Comparison of ENCODE assay signal across 24 cellular contexts in the genomic region with DNA sequence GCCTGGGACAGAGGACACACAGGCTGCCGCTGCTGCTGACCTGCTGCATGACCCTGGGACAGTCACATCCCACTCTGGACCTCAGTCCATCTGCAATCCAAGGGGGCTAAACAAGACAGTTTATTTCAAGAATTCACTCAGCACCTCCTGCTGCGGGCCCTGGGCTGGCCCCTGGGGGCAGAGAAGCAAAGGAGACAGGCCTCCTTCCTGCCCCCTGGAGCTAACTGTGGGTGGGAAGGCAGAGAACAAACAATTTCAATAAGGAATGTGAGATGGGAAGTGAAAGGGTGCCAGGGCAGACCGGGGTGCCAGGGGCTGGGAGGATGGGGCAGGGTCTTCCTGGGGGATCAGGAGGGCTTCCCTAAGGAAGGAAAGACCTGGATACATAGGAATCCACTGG.
A peak's percentile ranks its signal among the peaks of the same experiment; 100 is the strongest.
DNase-seq lines count a peak whose midpoint lies in the region; ATAC-seq, FAIRE-seq and TF ChIP-seq lines count a peak whose summit lies in the region.
"Had no signal": no experiment of that assay in that cellular context is flagged by ENCODE, and none has a peak within 500 bp of the region (broad histone marks: within the 10 kb centered on the region; RNA-seq: fewer than 3 reads in every experiment).

No MANE protein-coding gene starts in this region.

- H3K27ac Mint-ChIP-seq in nephron = peak overlapping the region in 2 of 3 experiments; percentile 63 to 83
- H3K27ac Mint-ChIP-seq: B cell; CD4-positive, CD25-positive, alpha-beta regulatory T cell; CD8-positive, alpha-beta T cell; H9; HFFc6 had no signal

- no peak for FAIRE-seq in K562 (lab: Jason Lieb, UNC)
- FAIRE-seq: A204.1, G401.6, GM12892 had no signal

- DNase-seq in Right ventricle myocardium superior (peak; percentile 4), cardiac septum (ENCODE audit: low spot score) (no peak), K562 (ENCODE audit: extremely low read depth in 1 of 4, low spot score in 3 of 4) (peak in 1 of 4 experiments; percentile 30), KBM-7 (no peak), sigmoid colon (no peak)
- no peak for DNase-seq in activated CD4-positive, CD25-positive, alpha-beta regulatory T cell treated with anti-CD3 and anti-CD28 coated beads, Interleukin-2, amount 50 U/mL, for 72 hours
- DNase-seq: Caco-2; CD4-positive, CD25-positive, alpha-beta regulatory T cell; CD8-positive, alpha-beta T cell; DMS153; DND-41; GM23248; H9; HFFc6 had no signal

- H4K20me1 ChIP-seq in K562 (replicated peaks; ENCODE audit: control insufficient read depth, insufficient read depth, low read length) = no peaks in the 10 kb centered on the region
- H4K20me1 ChIP-seq: BLaER1 had no signal

- TF ChIP-seq EP300 in K562 (IDR thresholded peaks at IDR 0.05; ENCODE audit: low read length) (no peak), sigmoid colon (IDR thresholded peaks at IDR 0.05) (no peak)

- H3K4me3 ChIP-seq in K562 = no peak overlapping the region
- H3K4me3 ChIP-seq in sigmoid colon = no peak overlapping the region
- H3K4me3 ChIP-seq: BLaER1, GM23248 had no signal

- peak overlapping the region; percentile 54 for H2AFZ ChIP-seq in K562 (ENCODE audit: low read depth, low read length)
- H2AFZ ChIP-seq: GM23248 had no signal

- 22% methylated on average over 3 of the region's 3 CpGs for WGBS in K562 (ENCODE audit: insufficient coverage, low coverage, missing lambda C conversion rate)
- 58 to 62% methylated on average over 3 of the region's 3 CpGs for WGBS in sigmoid colon, 2 donors

- H3K36me3 ChIP-seq in K562 (ENCODE audit: control insufficient read depth, insufficient read depth, low read length) (no peaks in the 10 kb centered on the region), sigmoid colon (no peaks in the 10 kb centered on the region)
- H3K36me3 ChIP-seq: BLaER1 had no signal

- POLR2A ChIA-PET in K562 (lab: Yijun Ruan, JAX) = interaction anchor here (0.7 kb wide), 1 partner anchor 28 kb away, joined by 3 read pairs; no protein-coding TSS in a partner anchor

- H3K79me2 ChIP-seq in K562 (ENCODE audit: control insufficient read depth, insufficient read depth, low read length) = no peaks in the 10 kb centered on the region

- H3K36me3 Mint-ChIP-seq in nephron (ENCODE audit: low read depth) = no peaks in the 10 kb centered on the region
- H3K36me3 Mint-ChIP-seq: CD4-positive, CD25-positive, alpha-beta regulatory T cell; CD8-positive, alpha-beta T cell had no signal

- ATAC-seq in Right ventricle myocardium superior (ENCODE audit: poor library complexity) (no peak), K562 (peak; percentile 49), esophagus mucosa (no peak)
- ATAC-seq: CD8-positive, alpha-beta T cell; HCT116 had no signal

- H3K9me1 ChIP-seq in K562 (ENCODE audit: control insufficient read depth, insufficient read depth, low read length) = no peaks in the 10 kb centered on the region

- H3K9me3 ChIP-seq in K562 (replicated peaks; ENCODE audit: control insufficient read depth, insufficient read depth, low read depth, low read length) (no peaks in the 10 kb centered on the region), sigmoid colon (no peaks in the 10 kb centered on the region)
- H3K9me3 ChIP-seq: BLaER1, Caco-2 had no signal

- no peak for TF ChIP-seq CTCF in K562 (IDR thresholded peaks at IDR 0.05 in 2 of 3, conservative IDR thresholded peaks at IDR 0.05 in 1 of 3; ENCODE audit: insufficient read depth in 2 of 3, low read depth in 1 of 3, low read length in 3 of 3)
- TF ChIP-seq CTCF in nephron (IDR thresholded peaks at IDR 0.05; ENCODE audit: unreplicated experiment in 3 of 3) = no peak
- TF ChIP-seq CTCF in sigmoid colon (IDR thresholded peaks at IDR 0.05) = no peak

- peaks cover 41% of the 10 kb centered on the region for H3K4me1 Mint-ChIP-seq in nephron
- H3K4me1 Mint-ChIP-seq: B cell had no signal

- TF ChIP-seq POLR2A in K562 (conservative IDR thresholded peaks at IDR 0.05) (no peak), sigmoid colon (IDR thresholded peaks at IDR 0.05) (no peak)

- CTCF ChIA-PET in K562 (lab: Yijun Ruan, JAX; ENCODE audit: low intra/inter-chr PET ratio) = no interaction called here

- BruUV-seq in K562 (replicated peaks; lab: Mats Ljungman, UMichigan) = no TSS peak

- H3K27ac ChIP-seq in K562 (ENCODE audit: extremely low read depth, low read depth, low read length) (no peak overlapping the region), sigmoid colon (no peak overlapping the region)
- H3K27ac ChIP-seq: 22Rv1, BLaER1, C4-2B, GM23248 had no signal

- H3K4me2 ChIP-seq in K562 (ENCODE audit: insufficient read depth, low read length) = no peak overlapping the region
- H3K4me2 ChIP-seq: BLaER1 had no signal

- in situ Hi-C loops in K562 (cut with MboI) (no loop called here), KBM-7 (cut with MboI; ENCODE audit: low pct_unique_long_range_greater_than_20kb, low sequenced_read_pairs) (no loop called here)

- TF ChIP-seq RAD21 in K562 (CRISPR knock-in tag; conservative IDR thresholded peaks at IDR 0.05 in 1 of 2, IDR thresholded peaks at IDR 0.05 in 1 of 2) = no peak

- H3K27me3 ChIP-seq in K562 (ENCODE audit: control insufficient read depth in 2 of 2, insufficient read depth in 2 of 2, low read length in 2 of 2) (no peaks in the 10 kb centered on the region), sigmoid colon (peaks cover 0 to 8% (median 0%) of the 10 kb centered on the region in 3 donors)
- H3K27me3 ChIP-seq: BLaER1 had no signal

- peak overlapping the region in 1 of 2 experiments; percentile 16; a peak in 2 of 4 replicates for H3K9ac ChIP-seq in K562 (ENCODE audit: insufficient read depth in 1 of 2, low read depth in 2 of 2, low read length in 2 of 2)
- H3K9ac ChIP-seq: BLaER1, GM23248 had no signal

- H3K9me3 Mint-ChIP-seq in nephron = no peaks in the 10 kb centered on the region
- H3K9me3 Mint-ChIP-seq: CD8-positive, alpha-beta T cell; H9; HFFc6 had no signal

- intact Hi-C loops in Right ventricle myocardium superior (cut with DNase I) (no loop called here), cardiac septum (cut with DNase I) (no loop called here), K562 (cut with micrococcal nuclease) (no loop called here), sigmoid colon (cut with DNase I) (no loop called here)

- H3K4me1 ChIP-seq in K562 (replicated peaks in 1 of 2; ENCODE audit: control insufficient read depth in 2 of 2, insufficient read depth in 2 of 2, low read length in 2 of 2) = peaks cover 6 to 16% of the 10 kb centered on the region in 2 experiments; a peak in 3 of 5 replicates
- H3K4me1 ChIP-seq in sigmoid colon = no peaks in the 10 kb centered on the region
- H3K4me1 ChIP-seq: BLaER1, Caco-2 had no signal

- H3K27me3 Mint-ChIP-seq in nephron (ENCODE audit: low read depth) = peaks cover 19% of the 10 kb centered on the region

- H3K4me3 Mint-ChIP-seq in nephron = no peak overlapping the region
- H3K4me3 Mint-ChIP-seq: B cell; CD4-positive, CD25-positive, alpha-beta regulatory T cell; CD8-positive, alpha-beta T cell; H9; HFFc6 had no signal

TF ChIP-seq in K562, 482 proteins besides CTCF, POLR2A, EP300 and RAD21 (continues in another document):
- TF ChIP-seq ZBTB17 (CRISPR knock-in tag; IDR thresholded peaks at IDR 0.05) (no peak), ZNF512 (tag; IDR thresholded peaks at IDR 0.05) (no peak), NFE2L1 (tag; IDR thresholded peaks at IDR 0.05; ENCODE audit: borderline replicate concordance, low read depth) (no peak), PRMT5 (CRISPR knock-in tag; IDR thresholded peaks at IDR 0.05) (no peak), NBN (IDR thresholded peaks at IDR 0.05; ENCODE audit: low read depth) (no peak), ILK (tag; IDR thresholded peaks at IDR 0.05; ENCODE audit: borderline replicate concordance, low read depth) (no peak), SMAD1 (IDR thresholded peaks at IDR 0.05; ENCODE audit: low read depth, low read length, partially characterized antibody) (no peak), MIER1 (IDR thresholded peaks at IDR 0.05; ENCODE audit: low read depth) (no peak), ARID2 (IDR thresholded peaks at IDR 0.05) (no peak), MAFG (tag; conservative IDR thresholded peaks at IDR 0.05) (no peak)
- TF ChIP-seq, protein P1, sequence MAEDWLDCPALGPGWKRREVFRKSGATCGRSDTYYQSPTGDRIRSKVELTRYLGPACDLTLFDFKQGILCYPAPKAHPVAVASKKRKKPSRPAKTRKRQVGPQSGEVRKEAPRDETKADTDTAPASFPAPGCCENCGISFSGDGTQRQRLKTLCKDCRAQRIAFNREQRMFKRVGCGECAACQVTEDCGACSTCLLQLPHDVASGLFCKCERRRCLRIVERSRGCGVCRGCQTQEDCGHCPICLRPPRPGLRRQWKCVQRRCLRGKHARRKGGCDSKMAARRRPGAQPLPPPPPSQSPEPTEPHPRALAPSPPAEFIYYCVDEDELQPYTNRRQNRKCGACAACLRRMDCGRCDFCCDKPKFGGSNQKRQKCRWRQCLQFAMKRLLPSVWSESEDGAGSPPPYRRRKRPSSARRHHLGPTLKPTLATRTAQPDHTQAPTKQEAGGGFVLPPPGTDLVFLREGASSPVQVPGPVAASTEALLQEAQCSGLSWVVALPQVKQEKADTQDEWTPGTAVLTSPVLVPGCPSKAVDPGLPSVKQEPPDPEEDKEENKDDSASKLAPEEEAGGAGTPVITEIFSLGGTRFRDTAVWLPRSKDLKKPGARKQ (CRISPR knock-in tag; IDR thresholded peaks at IDR 0.05) = no peak
- TF ChIP-seq, protein P2, sequence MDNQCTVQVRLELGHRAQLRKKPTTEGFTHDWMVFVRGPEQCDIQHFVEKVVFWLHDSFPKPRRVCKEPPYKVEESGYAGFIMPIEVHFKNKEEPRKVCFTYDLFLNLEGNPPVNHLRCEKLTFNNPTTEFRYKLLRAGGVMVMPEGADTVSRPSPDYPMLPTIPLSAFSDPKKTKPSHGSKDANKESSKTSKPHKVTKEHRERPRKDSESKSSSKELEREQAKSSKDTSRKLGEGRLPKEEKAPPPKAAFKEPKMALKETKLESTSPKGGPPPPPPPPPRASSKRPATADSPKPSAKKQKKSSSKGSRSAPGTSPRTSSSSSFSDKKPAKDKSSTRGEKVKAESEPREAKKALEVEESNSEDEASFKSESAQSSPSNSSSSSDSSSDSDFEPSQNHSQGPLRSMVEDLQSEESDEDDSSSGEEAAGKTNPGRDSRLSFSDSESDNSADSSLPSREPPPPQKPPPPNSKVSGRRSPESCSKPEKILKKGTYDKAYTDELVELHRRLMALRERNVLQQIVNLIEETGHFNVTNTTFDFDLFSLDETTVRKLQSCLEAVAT (IDR thresholded peaks at IDR 0.05) = no peak
